Comparison of ENCODE assay signal across 8 cellular contexts in genomic region chr1:81050390-81050789, GRCh38.
"Had no signal": no experiment of that assay in that cellular context is flagged by ENCODE, and none has a peak within 500 bp of the region (broad histone marks: within the 10 kb centered on the region; RNA-seq: fewer than 3 reads in every experiment).

No MANE protein-coding gene starts in this region.

- DNase-seq: GDM1, GF-D8 had no signal

- ATAC-seq: GM12878 had no signal

- H3K4me3 ChIP-seq: GM12878 had no signal

- FAIRE-seq: G401.6, GM12891, GM12892, GM18507, GM19239 had no signal
